In the genomic region with DNA sequence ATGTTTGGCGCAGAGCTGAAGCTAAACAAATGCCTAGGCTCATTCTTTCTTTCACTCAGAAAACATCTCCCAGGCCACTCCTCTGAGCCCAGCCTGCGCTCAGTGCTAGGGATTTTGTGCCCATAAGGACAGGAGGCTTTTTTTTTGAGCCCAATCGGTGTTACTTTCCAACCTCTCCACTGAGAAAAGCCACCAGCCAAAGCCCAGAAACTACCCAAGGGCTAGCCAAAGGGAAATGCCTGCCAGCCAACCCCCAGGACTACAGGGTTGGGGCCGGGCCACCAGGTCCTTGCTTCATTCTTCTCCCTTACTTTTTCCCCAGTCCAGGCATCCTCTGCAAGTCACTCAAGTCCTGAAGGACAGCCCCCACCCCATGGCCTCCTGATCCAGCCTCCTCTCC, we compare ENCODE assay signal across 20 cellular contexts.
DNase-seq lines count a peak whose midpoint lies in the region; ATAC-seq and TF ChIP-seq lines count a peak whose summit lies in the region.
"Had no signal": no experiment of that assay in that cellular context is flagged by ENCODE, and none has a peak within 500 bp of the region (broad histone marks: within the 10 kb centered on the region; RNA-seq: fewer than 3 reads in every experiment).

No MANE protein-coding gene starts in this region.

- no peaks in the 10 kb centered on the region for H3K9me3 ChIP-seq in ovary
- no peaks in the 10 kb centered on the region for H3K9me3 ChIP-seq in esophagus muscularis mucosa
- H3K9me3 ChIP-seq: A549, BLaER1 had no signal

- H3K4me3 Mint-ChIP-seq in natural killer cell treated with Interleukin-12 subunit alpha and Interleukin-12 subunit beta and Interleukin-15 and Interleukin-18, amount 100 ng/mL, for 72 hours: no peak overlapping the region
- no peak overlapping the region for H3K4me3 Mint-ChIP-seq in natural killer cell
- no peak overlapping the region for H3K4me3 Mint-ChIP-seq in memory B cell
- H3K4me3 Mint-ChIP-seq in stimulated activated memory B cell treated with anti-CD40 and anti-IgM and Interleukin-4, amounts not matched to agents 10 μg/mL and 1 μg/mL and 100 μg/mL, for 72 hours: no peak overlapping the region
- H3K4me3 Mint-ChIP-seq: CD14-positive monocyte; CD4-positive, alpha-beta memory T cell; GM23338; HFFc6 had no signal

- H3K27me3 ChIP-seq in ovary (no peaks in the 10 kb centered on the region), esophagus muscularis mucosa (peaks cover 0 to 44% (median 0%) of the 10 kb centered on the region in 4 donors)
- H3K27me3 ChIP-seq: BLaER1 had no signal

- TF ChIP-seq EP300 in ovary (IDR thresholded peaks at IDR 0.05) (no peak), esophagus muscularis mucosa (IDR thresholded peaks at IDR 0.05) (no peak)

- peaks cover 28 to 32% of the 10 kb centered on the region in 2 donors for H3K27me3 Mint-ChIP-seq in natural killer cell treated with Interleukin-12 subunit alpha and Interleukin-12 subunit beta and Interleukin-15 and Interleukin-18, amount 100 ng/mL, for 72 hours
- peaks cover 11 to 14% of the 10 kb centered on the region in 2 donors for H3K27me3 Mint-ChIP-seq in natural killer cell (ENCODE audit: low read depth in 2 of 2)
- H3K27me3 Mint-ChIP-seq in memory B cell: no peaks in the 10 kb centered on the region
- H3K27me3 Mint-ChIP-seq in stimulated activated memory B cell treated with anti-CD40 and anti-IgM and Interleukin-4, amounts not matched to agents 10 μg/mL and 1 μg/mL and 100 μg/mL, for 72 hours: no peaks in the 10 kb centered on the region

- no peaks in the 10 kb centered on the region for H3K9me3 Mint-ChIP-seq in natural killer cell treated with Interleukin-12 subunit alpha and Interleukin-12 subunit beta and Interleukin-15 and Interleukin-18, amount 100 ng/mL, for 72 hours
- H3K9me3 Mint-ChIP-seq in natural killer cell (no peaks in the 10 kb centered on the region), memory B cell (no peaks in the 10 kb centered on the region)
- H3K9me3 Mint-ChIP-seq in stimulated activated memory B cell treated with anti-CD40 and anti-IgM and Interleukin-4, amounts not matched to agents 10 μg/mL and 1 μg/mL and 100 μg/mL, for 72 hours: no peaks in the 10 kb centered on the region
- H3K9me3 Mint-ChIP-seq: CD14-positive monocyte; CD4-positive, alpha-beta memory T cell; GM23338; HFFc6 had no signal

- no peak for ATAC-seq in natural killer cell treated with Interleukin-12 subunit alpha and Interleukin-12 subunit beta and Interleukin-15 and Interleukin-18, amount 100 ng/mL, for 72 hours
- no peak for ATAC-seq in natural killer cell
- ATAC-seq in memory B cell (ENCODE audit: low read depth): no peak
- no peak for ATAC-seq in stimulated activated memory B cell treated with anti-CD40 and anti-IgM and Interleukin-4, amounts not matched to agents 10 μg/mL and 1 μg/mL and 100 μg/mL, for 72 hours
- ATAC-seq: A549, GM23338, HCT116 had no signal

- TF ChIP-seq POLR2A in ovary (IDR thresholded peaks at IDR 0.05) (no peak), esophagus muscularis mucosa (IDR thresholded peaks at IDR 0.05; ENCODE audit: low read depth) (no peak)

- H3K27ac ChIP-seq in ovary: no peak overlapping the region
- no peak overlapping the region for H3K27ac ChIP-seq in esophagus muscularis mucosa (replicated peaks in 1 of 4)
- H3K27ac ChIP-seq: 22Rv1, A549, BLaER1, HL-60 had no signal

- no peaks in the 10 kb centered on the region for H3K36me3 ChIP-seq in ovary
- H3K36me3 ChIP-seq in esophagus muscularis mucosa: no peaks in the 10 kb centered on the region

- intact Hi-C loops in natural killer cell (cut with micrococcal nuclease) (no loop called here), ovary (cut with DNase I) (no loop called here), esophagus muscularis mucosa (cut with DNase I) (no loop called here)

- H3K4me1 ChIP-seq in ovary (ENCODE audit: insufficient read depth) (no peaks in the 10 kb centered on the region), esophagus muscularis mucosa (no peaks in the 10 kb centered on the region)
- H3K4me1 ChIP-seq: BLaER1 had no signal

- 90 to 96% (median 92%) methylated on average over 4 of the region's 4 CpGs for WGBS in ovary, 3 donors
- 88% methylated on average over 4 of the region's 4 CpGs for WGBS in esophagus muscularis mucosa

- H3K4me1 Mint-ChIP-seq in natural killer cell treated with Interleukin-12 subunit alpha and Interleukin-12 subunit beta and Interleukin-15 and Interleukin-18, amount 100 ng/mL, for 72 hours (ENCODE audit: low read depth in 2 of 2): peaks cover 11 to 12% of the 10 kb centered on the region in 2 donors
- H3K4me1 Mint-ChIP-seq in natural killer cell (no peaks in the 10 kb centered on the region), memory B cell (peaks cover 33% of the 10 kb centered on the region)
- peaks cover 67% of the 10 kb centered on the region for H3K4me1 Mint-ChIP-seq in stimulated activated memory B cell treated with anti-CD40 and anti-IgM and Interleukin-4, amounts not matched to agents 10 μg/mL and 1 μg/mL and 100 μg/mL, for 72 hours
- H3K4me1 Mint-ChIP-seq: CD14-positive monocyte; CD4-positive, alpha-beta memory T cell had no signal

- H3K27ac Mint-ChIP-seq in natural killer cell treated with Interleukin-12 subunit alpha and Interleukin-12 subunit beta and Interleukin-15 and Interleukin-18, amount 100 ng/mL, for 72 hours: peak overlapping the region in 1 of 2 donors; percentile 17
- H3K27ac Mint-ChIP-seq in natural killer cell: no peak overlapping the region
- H3K27ac Mint-ChIP-seq in memory B cell: peak overlapping the region; percentile 85
- peak overlapping the region; percentile 38 for H3K27ac Mint-ChIP-seq in stimulated activated memory B cell treated with anti-CD40 and anti-IgM and Interleukin-4, amounts not matched to agents 10 μg/mL and 1 μg/mL and 100 μg/mL, for 72 hours
- H3K27ac Mint-ChIP-seq: CD4-positive, alpha-beta memory T cell; GM23338; HFFc6 had no signal

- no peak for TF ChIP-seq CTCF in natural killer cell (IDR thresholded peaks at IDR 0.05)
- no peak for TF ChIP-seq CTCF in ovary (IDR thresholded peaks at IDR 0.05)
- no peak for TF ChIP-seq CTCF in esophagus muscularis mucosa (IDR thresholded peaks at IDR 0.05)

- H3K4me3 ChIP-seq in ovary (no peak overlapping the region), esophagus muscularis mucosa (no peak overlapping the region)
- H3K4me3 ChIP-seq: A549, BLaER1, GM23338 had no signal

- H3K36me3 Mint-ChIP-seq in natural killer cell treated with Interleukin-12 subunit alpha and Interleukin-12 subunit beta and Interleukin-15 and Interleukin-18, amount 100 ng/mL, for 72 hours: no peaks in the 10 kb centered on the region
- no peaks in the 10 kb centered on the region for H3K36me3 Mint-ChIP-seq in natural killer cell
- H3K36me3 Mint-ChIP-seq in memory B cell: peaks cover 32% of the 10 kb centered on the region
- peaks cover 68% of the 10 kb centered on the region for H3K36me3 Mint-ChIP-seq in stimulated activated memory B cell treated with anti-CD40 and anti-IgM and Interleukin-4, amounts not matched to agents 10 μg/mL and 1 μg/mL and 100 μg/mL, for 72 hours
- H3K36me3 Mint-ChIP-seq: CD14-positive monocyte; CD4-positive, alpha-beta memory T cell had no signal

- DNase-seq in natural killer cell treated with Interleukin-12 subunit alpha and Interleukin-12 subunit beta and Interleukin-15 and Interleukin-18, amount 100 ng/mL, for 72 hours (ENCODE audit: low spot score): peak; percentile 44
- DNase-seq in natural killer cell (no peak), memory B cell (ENCODE audit: low spot score in 2 of 2) (no peak), mucosa of gallbladder (ENCODE audit: low spot score) (no peak), ovary (no peak), esophagus muscularis mucosa (ENCODE audit: extremely low spot score) (no peak)
- DNase-seq: AML-193; CD4-positive, alpha-beta memory T cell; DMS153; DMS79; GDM1; HFFc6 had no signal

Comparison
In these comparisons a context has a peak if more than half of its experiments do, and no peak if none do; other contexts are left out.
1. H3K27ac Mint-ChIP-seq: peak in memory B cell (single experiment) and stimulated activated memory B cell treated with anti-CD40 and anti-IgM and Interleukin-4, amounts not matched to agents 10 μg/mL and 1 μg/mL and 100 μg/mL, for 72 hours (single experiment); none in natural killer cell (0 of 2).